ENCODE assay signal across 22 cellular contexts in genomic region chr15:39669671-39670070, GRCh38.
"Had no signal": no experiment of that assay in that cellular context is flagged by ENCODE, and none has a peak within 500 bp of the region (broad histone marks: within the 10 kb centered on the region; RNA-seq: fewer than 3 reads in every experiment).

No MANE protein-coding gene starts in this region.

- ATAC-seq: activated CD8-positive, alpha-beta memory T cell treated with anti-CD3 and anti-CD28 coated beads, Interleukin-2, amount 10 ng/mL, durations not matched to agents 7 days and 5 days; activated CD8-positive, alpha-beta T cell treated with anti-CD3 and anti-CD28 coated beads, Interleukin-2, amount 10 ng/mL, durations not matched to agents 7 days and 5 days; activated naive CD4-positive, alpha-beta T cell treated with anti-CD3 and anti-CD28 coated beads, Interleukin-2, amount 50 U/mL, for 72 hours; foreskin keratinocyte; left lung; lower lobe of right lung; natural killer cell; right cardiac atrium; stimulated activated naive B cell treated with anti-CD40 and anti-IgM and Interleukin-4, amounts not matched to agents 10 μg/mL and 1 μg/mL and 100 μg/mL, for 72 hours had no signal

- H3K27ac ChIP-seq: esophagus muscularis mucosa, foreskin keratinocyte, left lung, lower lobe of right lung, stomach, thyroid gland, upper lobe of left lung, vagina had no signal

- H3K36me3 ChIP-seq: esophagus muscularis mucosa, left lung, lower lobe of right lung, stomach, thyroid gland, upper lobe of left lung, vagina had no signal

- H3K4me3 ChIP-seq: esophagus muscularis mucosa, left lung, lower lobe of right lung, stomach, thyroid gland, upper lobe of left lung, vagina had no signal

- DNase-seq: activated B cell treated with CpG ODN at 0.5 μM for 24 hours; activated CD8-positive, alpha-beta memory T cell treated with anti-CD3 and anti-CD28 coated beads, Interleukin-2, amount 10 ng/mL, durations not matched to agents 7 days and 5 days; activated CD8-positive, alpha-beta T cell treated with anti-CD3 and anti-CD28 coated beads, Interleukin-2, amount 10 ng/mL, durations not matched to agents 7 days and 5 days; activated naive CD4-positive, alpha-beta T cell; activated T-cell treated with anti-CD3 and anti-CD28 coated beads, Interleukin-2, amount 50 U/mL, for 48 hours; anterior cingulate cortex; endodermal cell; foreskin keratinocyte; left lung; lower lobe of right lung; mesendoderm; natural killer cell; right cardiac atrium; stimulated activated CD4-positive, alpha-beta T cell treated with anti-CD3 and anti-CD28 coated beads, Interleukin-15, amount 100 ng/mL, for 24 hours; stimulated activated CD4-positive, alpha-beta T cell treated with anti-CD3 and anti-CD28 coated beads, Interleukin-2, amount 100 ng/mL, for 24 hours; stimulated activated naive B cell treated with anti-CD40 and anti-IgM and Interleukin-4, amounts not matched to agents 10 μg/mL and 1 μg/mL and 100 μg/mL, for 72 hours; stomach; thyroid gland; upper lobe of left lung had no signal

- H3K27me3 ChIP-seq: esophagus muscularis mucosa, foreskin keratinocyte, left lung, stomach, thyroid gland, upper lobe of left lung, vagina had no signal

- H3K9me3 ChIP-seq: esophagus muscularis mucosa, left lung, lower lobe of right lung, stomach, thyroid gland, upper lobe of left lung, vagina had no signal

- H3K4me1 ChIP-seq: foreskin keratinocyte had no signal
